ENCODE assay signal across 23 cellular contexts in genomic region chr12:115950959-115951358, GRCh38.
DNase-seq lines count a peak whose midpoint lies in the region; ATAC-seq, FAIRE-seq and TF ChIP-seq lines count a peak whose summit lies in the region.
"Had no signal": no experiment of that assay in that cellular context is flagged by ENCODE, and none has a peak within 500 bp of the region (broad histone marks: within the 10 kb centered on the region; RNA-seq: fewer than 3 reads in every experiment).

No MANE protein-coding gene starts in this region.

- H2AFZ ChIP-seq in K562 (ENCODE audit: low read depth, low read length) (no peak overlapping the region), neuronal stem cell (ENCODE audit: low read length) (no peak overlapping the region)
- H2AFZ ChIP-seq: GM23338 had no signal

- no peak overlapping the region for H2BK120ac ChIP-seq in neuronal stem cell (ENCODE audit: low read depth, low read length)

- H3K36me3 ChIP-seq in K562 (ENCODE audit: control insufficient read depth, insufficient read depth, low read length) (no peaks in the 10 kb centered on the region), neuronal stem cell (replicated peaks in 1 of 2; ENCODE audit: control insufficient read depth in 2 of 2, insufficient read depth in 2 of 2, low read length in 2 of 2) (peaks cover 0 to 4% of the 10 kb centered on the region in 2 donors)
- H3K36me3 ChIP-seq: HAP-1 had no signal

- no peak overlapping the region for H3K14ac ChIP-seq in neuronal stem cell (ENCODE audit: low read length)

- H3K9me1 ChIP-seq in K562 (ENCODE audit: control insufficient read depth, insufficient read depth, low read length) = no peaks in the 10 kb centered on the region

- no peak overlapping the region for H2BK12ac ChIP-seq in neuronal stem cell (ENCODE audit: low read length)

- no peak overlapping the region for H3K4me2 ChIP-seq in K562 (ENCODE audit: insufficient read depth, low read length)
- H3K4me2 ChIP-seq in neuronal stem cell (ENCODE audit: insufficient read depth, low read length, poor library complexity, severe bottlenecking) = no peak overlapping the region
- H3K4me2 ChIP-seq: A549, GM23338 had no signal

- H3K9me3 ChIP-seq in K562 (replicated peaks; ENCODE audit: control insufficient read depth, insufficient read depth, low read depth, low read length) (no peaks in the 10 kb centered on the region), neuronal stem cell (replicated peaks in 1 of 2; ENCODE audit: control insufficient read depth in 2 of 2, insufficient read depth in 1 of 2, low read depth in 1 of 2, low read length in 2 of 2) (no peaks in the 10 kb centered on the region)
- H3K9me3 ChIP-seq: A549, HAP-1 had no signal

- POLR2A ChIA-PET in K562 (lab: Yijun Ruan, JAX) = interaction anchor here (0.6 to 0.7 kb wide), 2 partner anchors 314 to 1267 kb away, joined by 4 read pairs; partner anchors contain the start of gene TBX3

- peak in 1 of 2 donors; percentile 22 for ATAC-seq in natural killer cell treated with Interleukin-12 subunit alpha and Interleukin-12 subunit beta and Interleukin-15 and Interleukin-18, amount 100 ng/mL, for 72 hours
- ATAC-seq in natural killer cell (no peak), K562 (no peak), HG03039 (IDR thresholded peaks at IDR 0.05; ENCODE audit: unreplicated experiment) (no peak)
- ATAC-seq: GM12878, GM23338 had no signal

- H3K27me3 ChIP-seq in K562 (ENCODE audit: control insufficient read depth in 2 of 2, insufficient read depth in 2 of 2, low read length in 2 of 2) (no peaks in the 10 kb centered on the region), neuronal stem cell (ENCODE audit: control insufficient read depth in 3 of 3, insufficient read depth in 3 of 3, low read depth in 1 of 3, low read length in 3 of 3) (no peaks in the 10 kb centered on the region)

- intact Hi-C loops in natural killer cell (cut with micrococcal nuclease) (no loop called here), K562 (cut with micrococcal nuclease) (no loop called here)

- peak overlapping the region; percentile 9 for H4K91ac ChIP-seq in neuronal stem cell (ENCODE audit: low read depth, low read length, poor library complexity)

- no peak overlapping the region for H3K4me3 ChIP-seq in K562
- H3K4me3 ChIP-seq in neuronal stem cell (ENCODE audit: low read length in 2 of 2) = no peak overlapping the region
- H3K4me3 ChIP-seq: A549, GM12878, GM23338, HAP-1 had no signal

- 58% methylated on average over 9 of the region's 9 CpGs for WGBS in K562 (ENCODE audit: insufficient coverage, low coverage, missing lambda C conversion rate)
- WGBS in neuronal stem cell (ENCODE audit: extremely low coverage in 2 of 2, insufficient read length in 2 of 2, insufficient replicate concordance in 1 of 2), 2 donors = no CpG with 5 or more reads among the region's 9 CpGs

- H3K4me1 Mint-ChIP-seq in natural killer cell treated with Interleukin-12 subunit alpha and Interleukin-12 subunit beta and Interleukin-15 and Interleukin-18, amount 100 ng/mL, for 72 hours (ENCODE audit: low read depth in 2 of 2) = no peaks in the 10 kb centered on the region
- H3K4me1 Mint-ChIP-seq in natural killer cell = no peaks in the 10 kb centered on the region

- H3K4me1 ChIP-seq in K562 (replicated peaks in 1 of 2; ENCODE audit: control insufficient read depth in 2 of 2, insufficient read depth in 2 of 2, low read length in 2 of 2) (no peaks in the 10 kb centered on the region; a peak in 1 of 5 replicates), neuronal stem cell (ENCODE audit: control insufficient read depth in 2 of 2, insufficient read depth in 1 of 2, low read depth in 1 of 2, low read length in 2 of 2) (peaks cover 0 to 11% of the 10 kb centered on the region in 2 donors)
- H3K4me1 ChIP-seq: HAP-1 had no signal

- DNase-seq in natural killer cell treated with Interleukin-12 subunit alpha and Interleukin-12 subunit beta and Interleukin-15 and Interleukin-18, amount 100 ng/mL, for 72 hours (ENCODE audit: low spot score) = peak; percentile 15
- DNase-seq in natural killer cell = no peak
- no peak for DNase-seq in K562 (ENCODE audit: extremely low read depth in 1 of 4, low spot score in 3 of 4)
- DNase-seq in neuronal stem cell (ENCODE audit: low spot score) = no peak
- DNase-seq in D721Med (ENCODE audit: insufficient read length, low spot score) = no peak
- no peak for DNase-seq in NK-92 treated with Interleukin-12 subunit alpha and Interleukin-12 subunit beta, amount 100 ng/mL, for 24 hours (lab: John Stamatoyannopoulos, UW)
- DNase-seq: 8988T; ACHN; C1 segment of cervical spinal cord; CD4-positive, alpha-beta memory T cell; COR-L47; DMS 273 treated with DMSO at 0.1 percent for 48 hours; DMS79; EL; GDM1; HFFc6 had no signal

- in situ Hi-C loops in K562 (cut with MboI) = loop anchor here (25.0 kb wide), 1 partner anchor 1186 kb away; no protein-coding TSS in a partner anchor

- H3K36me3 Mint-ChIP-seq in natural killer cell treated with Interleukin-12 subunit alpha and Interleukin-12 subunit beta and Interleukin-15 and Interleukin-18, amount 100 ng/mL, for 72 hours = no peaks in the 10 kb centered on the region
- no peaks in the 10 kb centered on the region for H3K36me3 Mint-ChIP-seq in natural killer cell

- no peak for FAIRE-seq in K562 (lab: Jason Lieb, UNC)
- FAIRE-seq in D721Med (lab: Jason Lieb, UNC) = no peak
- FAIRE-seq: A549, GM12878, GM18507, H54 had no signal

- H3K9ac ChIP-seq in K562 (ENCODE audit: insufficient read depth in 1 of 2, low read depth in 2 of 2, low read length in 2 of 2) (no peak overlapping the region), neuronal stem cell (ENCODE audit: low read depth, low read length, poor library complexity) (no peak overlapping the region)

- no peak overlapping the region for H3K27ac Mint-ChIP-seq in natural killer cell treated with Interleukin-12 subunit alpha and Interleukin-12 subunit beta and Interleukin-15 and Interleukin-18, amount 100 ng/mL, for 72 hours
- H3K27ac Mint-ChIP-seq in natural killer cell = no peak overlapping the region
- H3K27ac Mint-ChIP-seq: GM23338, HFFc6 had no signal

- H3K9me3 Mint-ChIP-seq in natural killer cell treated with Interleukin-12 subunit alpha and Interleukin-12 subunit beta and Interleukin-15 and Interleukin-18, amount 100 ng/mL, for 72 hours = no peaks in the 10 kb centered on the region
- no peaks in the 10 kb centered on the region for H3K9me3 Mint-ChIP-seq in natural killer cell
- H3K9me3 Mint-ChIP-seq: GM23338, HFFc6 had no signal

- H3K4ac ChIP-seq in neuronal stem cell (ENCODE audit: low read length) = no peak overlapping the region

- H3K27ac ChIP-seq in K562 (ENCODE audit: extremely low read depth, low read depth, low read length) (no peak overlapping the region), neuronal stem cell (replicated peaks; ENCODE audit: low read length) (no peak overlapping the region)
- H3K27ac ChIP-seq: A549 had no signal

- H2BK5ac ChIP-seq in neuronal stem cell (ENCODE audit: low read length) = no peak overlapping the region

- H4K8ac ChIP-seq in neuronal stem cell (ENCODE audit: low read depth, low read length) = no peak overlapping the region

- H3K18ac ChIP-seq in neuronal stem cell (ENCODE audit: low read length) = no peak overlapping the region

- no peak for TF ChIP-seq POLR2A in K562 (conservative IDR thresholded peaks at IDR 0.05)

- TF ChIP-seq EP300 in K562 (IDR thresholded peaks at IDR 0.05; ENCODE audit: low read length) = no peak

- TF ChIP-seq RAD21 in K562 (CRISPR knock-in tag; conservative IDR thresholded peaks at IDR 0.05 in 1 of 2, IDR thresholded peaks at IDR 0.05 in 1 of 2) = no peak

- no peak for TF ChIP-seq CTCF in natural killer cell (IDR thresholded peaks at IDR 0.05)
- TF ChIP-seq CTCF in K562 (IDR thresholded peaks at IDR 0.05 in 2 of 3, conservative IDR thresholded peaks at IDR 0.05 in 1 of 3; ENCODE audit: insufficient read depth in 2 of 3, low read depth in 1 of 3, low read length in 3 of 3) = no peak
- TF ChIP-seq CTCF in D721Med (IDR thresholded peaks at IDR 0.05; ENCODE audit: insufficient read depth, missing control alignments) = no peak

- H4K20me1 ChIP-seq in K562 (replicated peaks; ENCODE audit: control insufficient read depth, insufficient read depth, low read length) = no peaks in the 10 kb centered on the region

- BruUV-seq in K562 (replicated peaks; lab: Mats Ljungman, UMichigan) = no TSS peak

- H2AK5ac ChIP-seq in neuronal stem cell (ENCODE audit: low read depth, low read length) = no peak overlapping the region

- no peaks in the 10 kb centered on the region for H3K79me2 ChIP-seq in K562 (ENCODE audit: control insufficient read depth, insufficient read depth, low read length)

- peak overlapping the region; percentile 5 for H3K23ac ChIP-seq in neuronal stem cell (ENCODE audit: low read depth, low read length, poor library complexity)

- no peak overlapping the region for H3K4me3 Mint-ChIP-seq in natural killer cell treated with Interleukin-12 subunit alpha and Interleukin-12 subunit beta and Interleukin-15 and Interleukin-18, amount 100 ng/mL, for 72 hours
- no peak overlapping the region for H3K4me3 Mint-ChIP-seq in natural killer cell
- H3K4me3 Mint-ChIP-seq: CD4-positive, alpha-beta memory T cell; GM23338 had no signal

- no peaks in the 10 kb centered on the region for H3K79me1 ChIP-seq in neuronal stem cell (ENCODE audit: low read depth, low read length)

- CTCF ChIA-PET in K562 (lab: Yijun Ruan, JAX; ENCODE audit: low intra/inter-chr PET ratio) = no interaction called here

- H3K27me3 Mint-ChIP-seq in natural killer cell treated with Interleukin-12 subunit alpha and Interleukin-12 subunit beta and Interleukin-15 and Interleukin-18, amount 100 ng/mL, for 72 hours = no peaks in the 10 kb centered on the region
- H3K27me3 Mint-ChIP-seq in natural killer cell (ENCODE audit: low read depth in 2 of 2) = no peaks in the 10 kb centered on the region
- H3K27me3 Mint-ChIP-seq: CD4-positive, alpha-beta memory T cell had no signal

- no peak overlapping the region for H2BK15ac ChIP-seq in neuronal stem cell (ENCODE audit: low read length)

TF ChIP-seq in K562, 482 proteins besides CTCF, POLR2A, EP300 and RAD21:
- TF ChIP-seq RBM22 (IDR thresholded peaks at IDR 0.05; ENCODE audit: low read depth, low read length, poor library complexity, severe bottlenecking) (peak; percentile 53), MEF2A (IDR thresholded peaks at IDR 0.05; ENCODE audit: control insufficient read depth, low read depth, low read length) (no peak), NFIX (CRISPR knock-in tag; IDR thresholded peaks at IDR 0.05; ENCODE audit: low read depth) (no peak), NFE2 (IDR thresholded peaks at IDR 0.05; ENCODE audit: low read depth) (no peak)
